1 cellular context compared by ENCODE assay signal in the genomic region with DNA sequence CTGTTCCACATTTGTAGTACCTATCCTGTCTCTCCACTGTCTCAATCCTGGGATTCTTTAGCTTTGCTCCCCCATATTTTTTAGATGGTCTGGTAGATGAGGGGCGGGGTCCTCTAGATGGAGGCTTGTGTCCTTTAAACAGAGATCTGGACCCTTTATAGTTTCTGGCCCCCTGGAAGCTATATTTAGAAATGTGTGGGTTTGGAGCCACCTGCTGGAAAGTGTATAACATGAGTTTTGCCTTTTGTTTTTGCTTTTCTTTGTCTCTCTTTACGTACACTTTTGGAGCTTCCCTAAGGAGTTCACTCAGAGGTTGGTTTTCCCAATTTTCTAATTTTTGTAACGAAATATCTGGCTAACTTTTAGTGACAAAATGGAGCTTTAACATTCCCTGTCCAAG.
TF ChIP-seq lines count a peak whose summit lies in the region.

No MANE protein-coding gene starts in this region.

TF ChIP-seq in HCT116, 20 proteins besides CTCF, POLR2A, EP300 and RAD21 (continued from another document):
- TF ChIP-seq EZH2phosphoT487 (IDR thresholded peaks at IDR 0.05; ENCODE audit: borderline replicate concordance) (no peak), EGR1 (IDR thresholded peaks at IDR 0.05; ENCODE audit: low read depth) (no peak), EZH2 (IDR thresholded peaks at IDR 0.05) (no peak), ZNF274 (IDR thresholded peaks at IDR 0.05; ENCODE audit: low read depth, low read length) (no peak)
